Comparison of ENCODE assay signal across 16 cellular contexts in genomic region chr18:51098513-51098912, GRCh38.
DNase-seq lines count a peak whose midpoint lies in the region; ATAC-seq and TF ChIP-seq lines count a peak whose summit lies in the region.
"Had no signal": no experiment of that assay in that cellular context is flagged by ENCODE, and none has a peak within 500 bp of the region (broad histone marks: within the 10 kb centered on the region; RNA-seq: fewer than 3 reads in every experiment).

No MANE protein-coding gene starts in this region.

- no peak overlapping the region for H3K56ac ChIP-seq in IMR-90 (ENCODE audit: extremely low read depth, insufficient read depth, low read length)

- no peak overlapping the region for H4K91ac ChIP-seq in IMR-90 (ENCODE audit: insufficient read depth, low read depth, low read length)

- H3K23ac ChIP-seq in IMR-90 (ENCODE audit: low read depth, low read length), result no peak overlapping the region

- no peaks in the 10 kb centered on the region for H3K9me1 ChIP-seq in IMR-90 (ENCODE audit: insufficient read depth, low read length)

- ATAC-seq in IMR-90 (ENCODE audit: low read depth) (no peak), HG02642 (IDR thresholded peaks at IDR 0.05; ENCODE audit: poor library complexity, unreplicated experiment) (no peak), GM21717 (IDR thresholded peaks at IDR 0.05; ENCODE audit: unreplicated experiment) (no peak)

- H2BK5ac ChIP-seq in IMR-90 (ENCODE audit: low read depth, low read length, poor library complexity, severe bottlenecking), result no peak overlapping the region

- no peak overlapping the region for H2BK20ac ChIP-seq in IMR-90 (ENCODE audit: low read depth, low read length)

- in situ Hi-C loops in IMR-90 (cut with MboI; ENCODE audit: low sequenced_read_pairs), result no loop called here

- H3K4me1 Mint-ChIP-seq in endodermal cell, result peaks cover 4% of the 10 kb centered on the region

- dilution Hi-C loops in IMR-90 (cut with HindIII; ENCODE audit: low sequenced_read_pairs, unreplicated experiment), result no loop called here

- H2AK5ac ChIP-seq in IMR-90 (ENCODE audit: low read depth, low read length), result no peak overlapping the region

- no peak overlapping the region for H3K27ac ChIP-seq in IMR-90 (ENCODE audit: insufficient read depth, low read length)
- H3K27ac ChIP-seq in adrenal gland, result peak overlapping the region in 3 of 5 donors; percentile 6 to 56 (median 35)
- H3K27ac ChIP-seq in endodermal cell (ENCODE audit: low read depth, low read length), result no peak overlapping the region
- H3K27ac ChIP-seq: C4-2B, HL-60, KMS-11 had no signal

- H3K36me3 ChIP-seq in IMR-90 (ENCODE audit: control insufficient read depth, insufficient read depth, low read length) (no peaks in the 10 kb centered on the region), adrenal gland (replicated peaks in 1 of 2) (no peaks in the 10 kb centered on the region), endodermal cell (ENCODE audit: control insufficient read depth, insufficient read depth, low read length) (no peaks in the 10 kb centered on the region)
- H3K36me3 ChIP-seq: HAP-1 had no signal

- H2BK15ac ChIP-seq in IMR-90 (ENCODE audit: low read depth, low read length), result no peak overlapping the region

- H3K79me1 ChIP-seq in IMR-90 (ENCODE audit: low read depth in 1 of 2, low read length in 2 of 2), result no peaks in the 10 kb centered on the region

- H3K18ac ChIP-seq in IMR-90 (ENCODE audit: low read depth, low read length), result no peak overlapping the region

- H2AFZ ChIP-seq in IMR-90 (replicated peaks; ENCODE audit: low read length, poor library complexity), result no peak overlapping the region

- no peak for TF ChIP-seq POLR2A in IMR-90 (IDR thresholded peaks at IDR 0.05; ENCODE audit: low read depth, low read length)
- no peak for TF ChIP-seq POLR2A in adrenal gland (IDR thresholded peaks at IDR 0.05)

- no TSS peak for BruUV-seq in IMR-90 (replicated peaks; lab: Mats Ljungman, UMichigan)

- DNase-seq in IMR-90, result no peak
- DNase-seq in adrenal gland, result no peak
- no peak for DNase-seq in endodermal cell
- DNase-seq in NCI-H2029 (lab: John Stamatoyannopoulos, UW), result no peak
- DNase-seq: AML-193; Caco-2; CD4-positive, alpha-beta T cell; DMS153; DMS79; GDM1 had no signal

- no peak overlapping the region for H4K5ac ChIP-seq in IMR-90 (ENCODE audit: low read depth, low read length)

- no peak for TF ChIP-seq RAD21 in IMR-90 (IDR thresholded peaks at IDR 0.05; ENCODE audit: low read length)

- no peaks in the 10 kb centered on the region for H3K4me1 ChIP-seq in IMR-90 (ENCODE audit: control insufficient read depth, insufficient read depth, low read length)
- peaks cover 8 to 9% of the 10 kb centered on the region in 2 donors for H3K4me1 ChIP-seq in adrenal gland (replicated peaks in 1 of 2)
- no peaks in the 10 kb centered on the region for H3K4me1 ChIP-seq in endodermal cell (ENCODE audit: control insufficient read depth, insufficient read depth, low read length)
- H3K4me1 ChIP-seq: Caco-2, HAP-1 had no signal

- H3K27me3 ChIP-seq in IMR-90 (ENCODE audit: control insufficient read depth, insufficient read depth, low read length), result no peaks in the 10 kb centered on the region
- H3K27me3 ChIP-seq in adrenal gland, result no peaks in the 10 kb centered on the region
- H3K27me3 ChIP-seq in endodermal cell (ENCODE audit: control insufficient read depth, insufficient read depth, low read length, poor library complexity, severe bottlenecking), result no peaks in the 10 kb centered on the region

- peaks cover 14% of the 10 kb centered on the region for H3K9me3 Mint-ChIP-seq in endodermal cell
- H3K9me3 Mint-ChIP-seq: CD4-positive, alpha-beta T cell had no signal

- H2BK120ac ChIP-seq in IMR-90 (ENCODE audit: low read depth, low read length), result no peak overlapping the region

- H3K4me3 ChIP-seq in IMR-90 (ENCODE audit: insufficient read depth, low read depth, low read length), result no peak overlapping the region
- H3K4me3 ChIP-seq in adrenal gland, result no peak overlapping the region
- H3K4me3 ChIP-seq in endodermal cell (ENCODE audit: low read length), result no peak overlapping the region
- H3K4me3 ChIP-seq: HAP-1 had no signal

- WGBS in IMR-90 (ENCODE audit: extremely low coverage in 2 of 2, insufficient read length in 1 of 2), 2 experiments, result no CpG with 5 or more reads among the region's 1 CpG
- whole genome bisulfite sequencing in adrenal gland, 4 donors, result 63 to 100% (median 88%) methylated on average over 1 of the region's 1 CpG
- WGBS in endodermal cell (ENCODE audit: insufficient coverage in 1 of 2, insufficient read length in 1 of 2), 2 experiments, result 60 to 100% methylated on average over 1 of the region's 1 CpG

- TF ChIP-seq CTCF in IMR-90 (conservative IDR thresholded peaks at IDR 0.05; ENCODE audit: low read depth, low read length) (no peak), adrenal gland (IDR thresholded peaks at IDR 0.05) (no peak), endodermal cell (conservative IDR thresholded peaks at IDR 0.05) (no peak)

- intact Hi-C loops in IMR-90 (cut with micrococcal nuclease), result no loop called here
- intact Hi-C loops in adrenal gland (cut with DNase I), result no loop called here

- no peak overlapping the region for H3K4ac ChIP-seq in IMR-90 (ENCODE audit: low read depth, low read length)

- no peak overlapping the region for H3K14ac ChIP-seq in IMR-90 (replicated peaks; ENCODE audit: low read depth, low read length)

- no peak overlapping the region for H3K4me3 Mint-ChIP-seq in endodermal cell
- H3K4me3 Mint-ChIP-seq: CD4-positive, alpha-beta T cell had no signal

- no peak overlapping the region for H4K8ac ChIP-seq in IMR-90 (ENCODE audit: low read depth in 2 of 2, low read length in 2 of 2)

- H3K27me3 Mint-ChIP-seq in endodermal cell (ENCODE audit: insufficient read depth), result no peaks in the 10 kb centered on the region
- H3K27me3 Mint-ChIP-seq: CD4-positive, alpha-beta T cell had no signal

- POLR2A ChIA-PET in IMR-90 (lab: Charles Lee; ENCODE audit: unreplicated experiment), result no interaction called here

- H2AK9ac ChIP-seq in IMR-90 (replicated peaks; ENCODE audit: low read depth, low read length, poor library complexity), result no peak overlapping the region

- H3K9ac ChIP-seq in IMR-90 (ENCODE audit: low read depth, low read length) (no peak overlapping the region), endodermal cell (ENCODE audit: extremely low read depth, low read length, poor library complexity, severe bottlenecking) (no peak overlapping the region)
- H3K9ac ChIP-seq: KMS-11 had no signal

- CTCF ChIA-PET in IMR-90 (lab: Yijun Ruan, JAX), result interaction anchor here (0.6 kb wide), 1 partner anchor 1019 kb away, joined by 5 read pairs; no protein-coding TSS in a partner anchor

- H4K20me1 ChIP-seq in IMR-90 (ENCODE audit: insufficient read depth, low read length), result no peaks in the 10 kb centered on the region

- H3K9me3 ChIP-seq in IMR-90 (ENCODE audit: control insufficient read depth, insufficient read depth, low read length) (no peaks in the 10 kb centered on the region), adrenal gland (replicated peaks in 1 of 3) (no peaks in the 10 kb centered on the region), endodermal cell (ENCODE audit: control insufficient read depth, low read length) (peaks cover 8% of the 10 kb centered on the region)
- H3K9me3 ChIP-seq: Caco-2, HAP-1 had no signal

- no peak overlapping the region for H3K4me2 ChIP-seq in IMR-90 (ENCODE audit: low read depth, low read length)
- H3K4me2 ChIP-seq: KMS-11 had no signal

- peak overlapping the region; percentile 39 for H3K27ac Mint-ChIP-seq in endodermal cell
- H3K27ac Mint-ChIP-seq: CD4-positive, alpha-beta T cell had no signal

- H3K36me3 Mint-ChIP-seq in endodermal cell (ENCODE audit: low read depth), result peaks cover 3% of the 10 kb centered on the region

TF ChIP-seq in IMR-90, 13 proteins besides CTCF, POLR2A, EP300 and RAD21:
- TF ChIP-seq NFE2L2 (IDR thresholded peaks at IDR 0.05; ENCODE audit: low read depth, low read length) (peak; percentile 89), MAFK (IDR thresholded peaks at IDR 0.05; ENCODE audit: low read depth, low read length) (peak; percentile 62), CHD1 (IDR thresholded peaks at IDR 0.05; ENCODE audit: low read depth, low read length) (no peak)
TF ChIP-seq in IMR-90: peak in this region for 2.

Comparison
In these comparisons a context has a peak if more than half of its experiments do, and no peak if none do; other contexts are left out.
1. H3K27ac ChIP-seq: peak in adrenal gland (3 of 5); none in IMR-90 (single experiment) and endodermal cell (single experiment).